10 cellular contexts compared by ENCODE assay signal in the genomic region with DNA sequence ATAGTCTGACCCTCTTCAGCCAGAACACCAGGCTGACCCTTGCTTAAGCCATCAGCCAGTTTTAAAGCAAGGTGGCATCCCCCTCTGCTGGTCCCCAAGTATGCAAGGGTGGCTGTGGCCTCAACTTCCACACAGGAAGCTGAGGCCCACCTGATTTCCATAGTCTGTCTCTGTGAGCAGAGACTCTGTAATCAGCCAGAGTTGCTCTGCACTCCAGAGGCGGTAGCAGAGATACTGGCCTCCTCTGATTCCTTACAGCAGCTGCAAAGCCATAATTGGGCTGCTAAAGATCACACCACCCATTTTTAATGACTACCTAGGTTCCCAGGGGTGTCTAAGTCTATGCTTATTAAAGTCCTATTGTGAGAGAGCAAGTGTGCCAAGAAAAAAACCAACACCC. TPM values are rescaled to one million over a fixed set of nuclear protein-coding genes. Genes with fewer than 3 reads are reported as not detected.
A peak's percentile ranks its signal among the peaks of the same experiment; 100 is the strongest.
DNase-seq lines count a peak whose midpoint lies in the region; ATAC-seq, FAIRE-seq and TF ChIP-seq lines count a peak whose summit lies in the region.
"Had no signal": no experiment of that assay in that cellular context is flagged by ENCODE, and none has a peak within 500 bp of the region (broad histone marks: within the 10 kb centered on the region; RNA-seq: fewer than 3 reads in every experiment).

No MANE protein-coding gene starts in this region.

- POLR2A ChIA-PET in GM12878 (lab: Charles Lee), result interaction anchor here (1.1 to 4.9 kb wide), 4 partner anchors 8 to 95 kb away, joined by 3 to 51 read pairs (median 10); a partner anchor contains a TSS

- FAIRE-seq in GM12878 (lab: Jason Lieb, UNC), result no peak

- RAD21 ChIA-PET in GM12878 (lab: Charles Lee; ENCODE audit: unreplicated experiment), result interaction anchor here (1.6 to 2.2 kb wide), 2 partner anchors 27 to 41 kb away, joined by 5 to 15 read pairs; no protein-coding TSS in a partner anchor

- SMC1A ChIA-PET in GM12878 (lab: Charles Lee; ENCODE audit: uncharacterized antibody, unreplicated experiment), result interaction anchor here (0.7 to 1.5 kb wide), 4 partner anchors 12 to 54 kb away, joined by 3 to 8 read pairs (median 4); no protein-coding TSS in a partner anchor

- peak in 2 of 3 experiments; percentile 15 to 35; a peak in 3 of 6 replicates for TF ChIP-seq CTCF in GM12878 (IDR thresholded peaks at IDR 0.05 in 2 of 3, conservative IDR thresholded peaks at IDR 0.05 in 1 of 3; ENCODE audit: control insufficient read depth in 2 of 3, extremely low read depth in 1 of 3, insufficient read depth in 1 of 3, low read depth in 3 of 3, low read length in 3 of 3)
- TF ChIP-seq CTCF in body of pancreas (IDR thresholded peaks at IDR 0.05), result no peak

- ATAC-seq in GM12878 (peak; percentile 8), body of pancreas (no peak)

- CTCF ChIA-PET in GM12878 (lab: Yijun Ruan, JAX), result interaction anchor here (0.9 to 4.6 kb wide), 9 partner anchors 8 to 431 kb away, joined by 3 to 31 read pairs (median 4); a partner anchor contains a TSS

- no peaks in the 10 kb centered on the region for H4K20me1 ChIP-seq in GM12878 (ENCODE audit: control insufficient read depth, insufficient read depth)

- H3K36me3 ChIP-seq in GM12878 (ENCODE audit: control insufficient read depth in 2 of 2, insufficient read depth in 2 of 2, low read length in 1 of 2) (peaks cover 6 to 19% of the 10 kb centered on the region in 2 experiments), neuron (ENCODE audit: insufficient read depth, low read length) (peaks cover 49% of the 10 kb centered on the region), body of pancreas (replicated peaks in 1 of 2; ENCODE audit: insufficient read depth in 1 of 2, low read depth in 2 of 2) (peaks cover 0 to 13% of the 10 kb centered on the region in 2 donors)

- H3K27me3 ChIP-seq in GM12878 (replicated peaks in 1 of 2; ENCODE audit: control insufficient read depth in 2 of 2, insufficient read depth in 2 of 2, low read length in 1 of 2), result no peaks in the 10 kb centered on the region
- no peaks in the 10 kb centered on the region for H3K27me3 ChIP-seq in neuron (ENCODE audit: insufficient read depth, low read length)
- H3K27me3 ChIP-seq in body of pancreas, result no peaks in the 10 kb centered on the region
- H3K27me3 ChIP-seq: spleen had no signal

- H3K9me3 ChIP-seq in GM12878 (replicated peaks; ENCODE audit: control insufficient read depth, insufficient read depth, low read length), result no peaks in the 10 kb centered on the region
- H3K9me3 ChIP-seq in neuron (ENCODE audit: low read length), result no peaks in the 10 kb centered on the region
- no peaks in the 10 kb centered on the region for H3K9me3 ChIP-seq in body of pancreas
- H3K9me3 ChIP-seq: spleen had no signal

- in situ Hi-C loops in GM18951 (cut with MboI; ENCODE audit: low sequenced_read_pairs, unreplicated experiment), result no loop called here
- in situ Hi-C loops in GM12878 (cut with MboI), result no loop called here

- peak overlapping the region; percentile 100 for H3K4me3 ChIP-seq in GM12878
- H3K4me3 ChIP-seq in neuron (ENCODE audit: low read length), result peak overlapping the region; percentile 80
- H3K4me3 ChIP-seq in body of pancreas, result no peak overlapping the region

- peak overlapping the region; percentile 83 for H3K4me2 ChIP-seq in GM12878 (ENCODE audit: control insufficient read depth, insufficient read depth)

- H3K9ac ChIP-seq in GM12878 (ENCODE audit: control insufficient read depth, insufficient read depth, low read length), result peak overlapping the region; percentile 98

- peaks cover 62% of the 10 kb centered on the region for H3K79me2 ChIP-seq in GM12878 (ENCODE audit: control insufficient read depth, insufficient read depth, low read length)

- H2AFZ ChIP-seq in GM12878 (ENCODE audit: control insufficient read depth, low read depth, low read length) (no peak overlapping the region), neuron (ENCODE audit: low read depth, low read length) (no peak overlapping the region)

- intact Hi-C loops in GM12878 (cut with micrococcal nuclease; ENCODE audit: unreplicated experiment), result loop anchor here (5.0 kb wide), 1 partner anchor 34 kb away; a partner anchor contains a TSS
- intact Hi-C loops in posterior vena cava (cut with DNase I), result loop anchor here in 1 of 2 donors (5.0 kb wide), 1 partner anchor 46 kb away; no protein-coding TSS in a partner anchor
- intact Hi-C loops in body of pancreas (cut with DNase I), result no loop called here

- 6% methylated on average over 1 of the region's 1 CpG for WGBS in GM12878 (ENCODE audit: insufficient coverage, insufficient replicate concordance, low lambda C conversion rate, missing lambda C conversion rate)
- 57 to 64% methylated on average over 1 of the region's 1 CpG for WGBS in body of pancreas, 2 donors

- TF ChIP-seq RAD21 in GM12878 (IDR thresholded peaks at IDR 0.05; ENCODE audit: insufficient read depth, low read depth, low read length), result 0 out of 2 replicates have a peak, but pooled peaks have one; percentile 16

- TF ChIP-seq EP300 in GM12878 (IDR thresholded peaks at IDR 0.05; ENCODE audit: borderline replicate concordance in 1 of 2, control insufficient read depth in 1 of 2, low read depth in 2 of 2, low read length in 2 of 2), result no peak

- TF ChIP-seq POLR2A in GM18951 (IDR thresholded peaks at IDR 0.05; ENCODE audit: extremely low read depth, insufficient read depth, insufficient read length) (peak; percentile 23), GM12878 (IDR thresholded peaks at IDR 0.05; ENCODE audit: low read depth, low read length) (no peak), body of pancreas (IDR thresholded peaks at IDR 0.05) (no peak)

- DNase-seq in NCI-H1436 treated with DMSO at 0.1 percent for 48 hours (lab: John Stamatoyannopoulos, UW) (peak; percentile 37), GM12878 (ENCODE audit: low read depth, low spot score) (no peak), posterior vena cava (ENCODE audit: low spot score) (no peak), body of pancreas (no peak), DMS79 treated with DMSO at 0.1 percent for 48 hours (lab: John Stamatoyannopoulos, UW) (no peak)
- DNase-seq: caudate nucleus, NCI-H1105 treated with DMSO at 0.1 percent for 48 hours, spleen had no signal

- peak overlapping the region; percentile 99; the same call in 1 of the 2 replicates for H3K27ac ChIP-seq in GM12878 (ENCODE audit: control insufficient read depth, insufficient read depth)
- H3K27ac ChIP-seq in body of pancreas, result no peak overlapping the region

- no TSS peak for BruUV-seq in GM12878 (replicated peaks; lab: Mats Ljungman, UMichigan)

- H3K4me1 ChIP-seq in GM12878 (ENCODE audit: control insufficient read depth, insufficient read depth, low read length), result peaks cover 12% of the 10 kb centered on the region
- H3K4me1 ChIP-seq in neuron (ENCODE audit: insufficient read depth, low read length), result peaks cover 26% of the 10 kb centered on the region
- H3K4me1 ChIP-seq in body of pancreas, result peaks cover 45% of the 10 kb centered on the region

RNA-seq across cellular contexts. Expression of a gene that starts 1.8 kb away (rescaled TPM):
- 9.5 and 11.1 TPM in 2 replicates for total RNA-seq in GM12878 (2013; cell fraction: nucleolus; rRNA removed)
- total RNA-seq in GM12878 (2014; rRNA removed) (35.9 and 37.8 TPM in 2 replicates), GM12878 (2014; rRNA removed; fragmentation: Illumina TruSeq; extraction: Trizol) (94.9 and 107 TPM in 2 replicates), GM12878 (2021) (111 and 114 TPM in 2 replicates), posterior vena cava (10 to 100 TPM; 84.1 to 95.6 TPM), body of pancreas (10 to 100 TPM; 22.7 to 52.4 TPM)
- 68.1 TPM for polyA plus RNA-seq in GM12878 (2011; ENCODE audit: low read depth)
- polyA plus RNA-seq in GM12878 (2011; rRNA removed) (30.5 and 48.4 TPM in 2 replicates), GM12878 (2014; fragmentation: Illumina TruSeq; extraction: Trizol) (132 and 200 TPM in 2 replicates), GM12878 (2014; fragmentation: Nextera tagmentation; extraction: Ambion mirVana) (10 to 100 TPM in 1 of 2 experiments, 1 to 10 TPM in 1; 6.6 to 13.8 TPM), GM12878 (2014; rRNA removed) (60.6 and 76.4 TPM in 2 replicates), GM12878 (2016; fragmentation: Nextera tagmentation; extraction: Ambion mirVana) (100 to 1,000 TPM in 1 of 2 experiments, 10 to 100 TPM in 1; 99.1 to 107 TPM)
- 28.5 and 38.4 TPM in 2 replicates for polyA plus RNA-seq in GM12878 (2011; cell fraction: cytosol; rRNA removed)
- 19.5 and 39.0 TPM in 2 replicates for polyA plus RNA-seq in GM12878 (2011; cell fraction: nucleus; rRNA removed)
- polyA plus RNA-seq in GM12878 (2012), result 94.4 and 117 TPM in 2 replicates
- polyA minus RNA-seq in GM12878 (2011; rRNA and poly(A)+ RNA removed), result 10.3 and 46.3 TPM in 2 replicates
- 8.9 and 9.8 TPM in 2 replicates for polyA minus RNA-seq in GM12878 (2011; cell fraction: cytosol; rRNA and poly(A)+ RNA removed)
- 2.7 and 8.7 TPM in 2 replicates for polyA minus RNA-seq in GM12878 (2011; cell fraction: nucleus; rRNA and poly(A)+ RNA removed)

RNA-seq across cellular contexts. Expression of a gene that starts 2.2 kb away (rescaled TPM):
- total RNA-seq in GM12878 (2013; cell fraction: nucleolus; rRNA removed), result 18.3 and 21.9 TPM in 2 replicates
- 107 TPM in 2 replicates for total RNA-seq in GM12878 (2014; rRNA removed)
- 131 and 143 TPM in 2 replicates for total RNA-seq in GM12878 (2014; rRNA removed; fragmentation: Illumina TruSeq; extraction: Trizol)
- 108 and 134 TPM in 2 replicates for total RNA-seq in GM12878 (2021)
- 88.1 TPM for polyA plus RNA-seq in GM12878 (2011; ENCODE audit: low read depth)
- polyA plus RNA-seq in GM12878 (2011; rRNA removed), result 74.2 and 104 TPM in 2 replicates
- 78.9 and 85.9 TPM in 2 replicates for polyA plus RNA-seq in GM12878 (2011; cell fraction: cytosol; rRNA removed)
- polyA plus RNA-seq in GM12878 (2011; cell fraction: nucleus; rRNA removed), result 42.2 and 44.8 TPM in 2 replicates
- 90.5 and 113 TPM in 2 replicates for polyA plus RNA-seq in GM12878 (2012)
- polyA plus RNA-seq in GM12878 (2014; fragmentation: Illumina TruSeq; extraction: Trizol), result 185 and 257 TPM in 2 replicates
- 100 to 1,000 TPM; 125 to 127 TPM for polyA plus RNA-seq in GM12878 (2014; fragmentation: Nextera tagmentation; extraction: Ambion mirVana)
- 112 and 118 TPM in 2 replicates for polyA plus RNA-seq in GM12878 (2014; rRNA removed)
- polyA plus RNA-seq in GM12878 (2016; fragmentation: Nextera tagmentation; extraction: Ambion mirVana), result 100 to 1,000 TPM; 301 to 317 TPM
- polyA minus RNA-seq in GM12878 (2011; rRNA and poly(A)+ RNA removed), result 41.5 and 60.5 TPM in 2 replicates
- polyA minus RNA-seq in GM12878 (2011; cell fraction: cytosol; rRNA and poly(A)+ RNA removed), result 21.0 and 24.6 TPM in 2 replicates
- 12.0 and 18.1 TPM in 2 replicates for polyA minus RNA-seq in GM12878 (2011; cell fraction: nucleus; rRNA and poly(A)+ RNA removed)
- total RNA-seq in posterior vena cava, result 10 to 100 TPM; 48.2 to 57.1 TPM
- total RNA-seq in body of pancreas, result 10 to 100 TPM; 29.6 to 31.6 TPM

RNA-seq across cellular contexts. Expression of a gene that starts 32.0 kb away (rescaled TPM):
- 141 and 182 TPM in 2 replicates for total RNA-seq in GM12878 (2013; cell fraction: nucleolus; rRNA removed)
- 719 and 762 TPM in 2 replicates for total RNA-seq in GM12878 (2014; rRNA removed)
- 170 and 199 TPM in 2 replicates for total RNA-seq in GM12878 (2014; rRNA removed; fragmentation: Illumina TruSeq; extraction: Trizol)
- 368 and 403 TPM in 2 replicates for total RNA-seq in GM12878 (2021)
- polyA plus RNA-seq in GM12878 (2011; ENCODE audit: low read depth), result 363 TPM
- 314 and 406 TPM in 2 replicates for polyA plus RNA-seq in GM12878 (2011; rRNA removed)
- polyA plus RNA-seq in GM12878 (2011; cell fraction: cytosol; rRNA removed), result 858 and 1,050 TPM in 2 replicates
- 603 and 732 TPM in 2 replicates for polyA plus RNA-seq in GM12878 (2011; cell fraction: nucleus; rRNA removed)
- 639 and 642 TPM in 2 replicates for polyA plus RNA-seq in GM12878 (2012)
- polyA plus RNA-seq in GM12878 (2014; fragmentation: Illumina TruSeq; extraction: Trizol), result 91.0 and 148 TPM in 2 replicates
- polyA plus RNA-seq in GM12878 (2014; fragmentation: Nextera tagmentation; extraction: Ambion mirVana), result 100 to 1,000 TPM in 1 of 2 experiments, 10 to 100 TPM in 1; 14.1 to 135 TPM
- polyA plus RNA-seq in GM12878 (2014; rRNA removed), result 628 and 811 TPM in 2 replicates
- 100 to 1,000 TPM; 577 to 598 TPM for polyA plus RNA-seq in GM12878 (2016; fragmentation: Nextera tagmentation; extraction: Ambion mirVana)
- 194 and 384 TPM in 2 replicates for polyA minus RNA-seq in GM12878 (2011; rRNA and poly(A)+ RNA removed)
- 199 and 205 TPM in 2 replicates for polyA minus RNA-seq in GM12878 (2011; cell fraction: cytosol; rRNA and poly(A)+ RNA removed)
- 112 and 162 TPM in 2 replicates for polyA minus RNA-seq in GM12878 (2011; cell fraction: nucleus; rRNA and poly(A)+ RNA removed)
- total RNA-seq in posterior vena cava, result 100 to 1,000 TPM; 102 to 144 TPM
- total RNA-seq in body of pancreas, result 100 to 1,000 TPM in 1 of 2 donors, 10 to 100 TPM in 1; 60.0 to 131 TPM

RNA-seq across cellular contexts. Expression of a gene that starts 32.0 kb away (rescaled TPM):
- 8.8 and 19.1 TPM in 2 replicates for total RNA-seq in GM12878 (2013; cell fraction: nucleolus; rRNA removed)
- total RNA-seq in GM12878 (2014; rRNA removed) (8.2 and 9.7 TPM in 2 replicates), GM12878 (2014; rRNA removed; fragmentation: Illumina TruSeq; extraction: Trizol) (3.3 and 4.5 TPM in 2 replicates), GM12878 (2021) (6.2 and 8.8 TPM in 2 replicates), posterior vena cava (1 to 10 TPM; 3.1 to 5.6 TPM), body of pancreas (1 to 10 TPM; 1.6 to 3.4 TPM)
- polyA plus RNA-seq in GM12878 (2011; ENCODE audit: low read depth), result 2.4 TPM
- polyA plus RNA-seq in GM12878 (2011; rRNA removed) (3.0 and 4.2 TPM in 2 replicates), GM12878 (2014; fragmentation: Illumina TruSeq; extraction: Trizol) (0.78 and 1.9 TPM in 2 replicates), GM12878 (2014; fragmentation: Nextera tagmentation; extraction: Ambion mirVana) (under 1 TPM; 0.26 to 0.42 TPM), GM12878 (2014; rRNA removed) (7.6 and 8.7 TPM in 2 replicates), GM12878 (2016; fragmentation: Nextera tagmentation; extraction: Ambion mirVana) (1 to 10 TPM; 5.6 to 5.9 TPM)
- 4.4 and 6.9 TPM in 2 replicates for polyA plus RNA-seq in GM12878 (2011; cell fraction: cytosol; rRNA removed)
- 9.9 and 10.2 TPM in 2 replicates for polyA plus RNA-seq in GM12878 (2011; cell fraction: nucleus; rRNA removed)
- 4.4 and 5.9 TPM in 2 replicates for polyA plus RNA-seq in GM12878 (2012)
- polyA minus RNA-seq in GM12878 (2011; rRNA and poly(A)+ RNA removed), result 2.8 and 6.6 TPM in 2 replicates
- polyA minus RNA-seq in GM12878 (2011; cell fraction: cytosol; rRNA and poly(A)+ RNA removed), result 1.2 and 1.7 TPM in 2 replicates
- polyA minus RNA-seq in GM12878 (2011; cell fraction: nucleus; rRNA and poly(A)+ RNA removed), result 3.0 and 4.6 TPM in 2 replicates

RNA-seq across cellular contexts. Expression of a gene that starts 32.2 kb away (rescaled TPM):
- total RNA-seq in GM12878 (2013; cell fraction: nucleolus; rRNA removed), result 81.7 and 84.6 TPM in 2 replicates
- total RNA-seq in GM12878 (2014; rRNA removed) (46.6 and 46.9 TPM in 2 replicates), GM12878 (2014; rRNA removed; fragmentation: Illumina TruSeq; extraction: Trizol) (31.1 and 31.6 TPM in 2 replicates), GM12878 (2021) (56.3 and 56.9 TPM in 2 replicates), posterior vena cava (10 to 100 TPM; 22.9 to 25.7 TPM), body of pancreas (10 to 100 TPM; 24.4 to 31.1 TPM)
- 17.0 TPM for polyA plus RNA-seq in GM12878 (2011; ENCODE audit: low read depth)
- polyA plus RNA-seq in GM12878 (2011; rRNA removed) (28.4 and 51.3 TPM in 2 replicates), GM12878 (2014; fragmentation: Illumina TruSeq; extraction: Trizol) (25.2 and 45.8 TPM in 2 replicates), GM12878 (2014; fragmentation: Nextera tagmentation; extraction: Ambion mirVana) (10 to 100 TPM; 13.6 to 14.9 TPM), GM12878 (2014; rRNA removed) (70.1 and 76.9 TPM in 2 replicates), GM12878 (2016; fragmentation: Nextera tagmentation; extraction: Ambion mirVana) (10 to 100 TPM; 35.8 to 44.3 TPM)
- 70.0 and 91.6 TPM in 2 replicates for polyA plus RNA-seq in GM12878 (2011; cell fraction: cytosol; rRNA removed)
- 145 and 158 TPM in 2 replicates for polyA plus RNA-seq in GM12878 (2011; cell fraction: nucleus; rRNA removed)
- 35.2 and 36.2 TPM in 2 replicates for polyA plus RNA-seq in GM12878 (2012)
- 43.1 and 53.2 TPM in 2 replicates for polyA minus RNA-seq in GM12878 (2011; rRNA and poly(A)+ RNA removed)
- polyA minus RNA-seq in GM12878 (2011; cell fraction: cytosol; rRNA and poly(A)+ RNA removed), result 17.8 and 17.9 TPM in 2 replicates
- polyA minus RNA-seq in GM12878 (2011; cell fraction: nucleus; rRNA and poly(A)+ RNA removed), result 25.1 and 38.1 TPM in 2 replicates

Comparison
In these comparisons a context has a peak if more than half of its experiments do, and no peak if none do; other contexts are left out.
1. H3K4me3 ChIP-seq: peak in GM12878 (single experiment) and neuron (single experiment); none in body of pancreas (0 of 2).
2. CTCF ChIP-seq: peak in GM12878 (2 of 3); none in body of pancreas (0 of 7).